ENCODE assay signal across 3 cellular contexts in the genomic region with DNA sequence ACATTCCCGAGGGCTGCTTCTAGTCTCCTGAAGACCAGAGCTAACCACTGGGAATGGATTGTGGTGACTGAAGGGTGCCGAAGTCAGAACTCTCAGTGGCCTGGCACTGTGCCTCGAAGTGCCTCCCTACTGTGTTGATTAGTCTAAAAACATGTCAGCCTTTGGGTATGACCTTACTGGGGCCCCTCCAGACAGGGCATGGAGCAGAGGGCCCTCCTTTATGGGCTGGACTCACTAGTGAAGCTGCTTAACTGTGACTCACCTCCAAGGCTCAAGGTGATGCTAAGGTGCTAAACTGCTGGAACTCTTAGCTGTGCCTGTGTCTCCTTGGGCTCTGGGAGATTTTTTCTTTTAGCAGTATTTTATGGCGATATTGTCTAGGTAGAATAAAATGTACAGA. TPM values are rescaled to one million over a fixed set of nuclear protein-coding genes. Genes with fewer than 3 reads are reported as not detected.
"Had no signal": no experiment of that assay in that cellular context is flagged by ENCODE, and none has a peak within 500 bp of the region (broad histone marks: within the 10 kb centered on the region; RNA-seq: fewer than 3 reads in every experiment).

No MANE protein-coding gene starts in this region.

RNA-seq across cellular contexts. Expression of gene LGALS9C, which starts 2.6 kb away (rescaled TPM):
- total RNA-seq: LHCN-M2, M059J, MCF 10A had no signal
